In genomic region chr20:6030453-6031080, GRCh38 we compare ENCODE assay signal across 22 cellular contexts. TPM values are rescaled to one million over a fixed set of nuclear protein-coding genes. Genes with fewer than 3 reads are reported as not detected.
DNase-seq lines count a peak whose midpoint lies in the region; ATAC-seq and TF ChIP-seq lines count a peak whose summit lies in the region.
"Had no signal": no experiment of that assay in that cellular context is flagged by ENCODE, and none has a peak within 500 bp of the region (broad histone marks: within the 10 kb centered on the region; RNA-seq: fewer than 3 reads in every experiment).

No MANE protein-coding gene starts in this region.

- ATAC-seq in Right ventricle myocardium inferior (no peak), HG02678 (IDR thresholded peaks at IDR 0.05; ENCODE audit: unreplicated experiment) (no peak), HG02588 (IDR thresholded peaks at IDR 0.05; ENCODE audit: unreplicated experiment) (no peak)

- intact Hi-C loops in Right ventricle myocardium inferior (cut with DNase I), result no loop called here
- intact Hi-C loops in testis (cut with DNase I; ENCODE audit: low total_unique reads), result no loop called here

- H3K18ac ChIP-seq in mesenchymal stem cell (ENCODE audit: low read depth in 1 of 2, low read length in 2 of 2), result no peak overlapping the region

- no peak for TF ChIP-seq POLR2A in testis (IDR thresholded peaks at IDR 0.05)

- H3K9me3 ChIP-seq in cardiac muscle cell (ENCODE audit: low read depth) (no peaks in the 10 kb centered on the region), mesenchymal stem cell (ENCODE audit: control insufficient read depth, low read length) (peaks cover 1% of the 10 kb centered on the region), testis (no peaks in the 10 kb centered on the region)
- H3K9me3 ChIP-seq: SJCRH30 had no signal

- no peak overlapping the region for H3K14ac ChIP-seq in mesenchymal stem cell (ENCODE audit: low read length in 2 of 2)

- H3K36me3 ChIP-seq in cardiac muscle cell (peaks cover 29% of the 10 kb centered on the region), mesenchymal stem cell (ENCODE audit: control insufficient read depth in 1 of 2, insufficient read depth in 2 of 2, low read depth in 1 of 2, low read length in 2 of 2) (peaks cover 12 to 44% of the 10 kb centered on the region in 2 experiments), testis (ENCODE audit: low read depth, missing control alignments) (no peaks in the 10 kb centered on the region)

- peak overlapping the region; percentile 98 for H3K27ac ChIP-seq in cardiac muscle cell
- no peak overlapping the region for H3K27ac ChIP-seq in mesenchymal stem cell (ENCODE audit: low read length, poor library complexity, severe bottlenecking)
- H3K27ac ChIP-seq in testis, result peak overlapping the region in 1 of 2 donors; percentile 21
- H3K27ac ChIP-seq: GM23248, KMS-11, SJCRH30 had no signal

- no peak overlapping the region for H3K4me2 ChIP-seq in mesenchymal stem cell (ENCODE audit: low read length, poor library complexity, severe bottlenecking)
- H3K4me2 ChIP-seq: KMS-11 had no signal

- no peak overlapping the region for H2BK120ac ChIP-seq in mesenchymal stem cell (ENCODE audit: low read depth, low read length)

- H2AFZ ChIP-seq in mesenchymal stem cell (ENCODE audit: low read depth, low read length), result no peak overlapping the region
- H2AFZ ChIP-seq: GM23248 had no signal

- peak overlapping the region; percentile 21 for H4K8ac ChIP-seq in mesenchymal stem cell (ENCODE audit: low read length)

- no peak overlapping the region for H2BK15ac ChIP-seq in mesenchymal stem cell (ENCODE audit: low read depth, poor library complexity, severe bottlenecking)

- no peak overlapping the region for H2BK12ac ChIP-seq in mesenchymal stem cell (ENCODE audit: low read length in 2 of 2)

- H3K23ac ChIP-seq in mesenchymal stem cell (ENCODE audit: low read length in 2 of 2), result no peak overlapping the region

- H3K4me3 ChIP-seq in cardiac muscle cell (no peak overlapping the region), mesenchymal stem cell (ENCODE audit: insufficient read depth in 1 of 2, low read depth in 1 of 2, low read length in 2 of 2) (no peak overlapping the region), testis (no peak overlapping the region)
- no peak overlapping the region for H3K4me3 ChIP-seq in Jurkat, Clone E6-1 (ENCODE audit: low read length)
- H3K4me3 ChIP-seq: GM23248, SJCRH30 had no signal

- no peak overlapping the region for H4K91ac ChIP-seq in mesenchymal stem cell (ENCODE audit: low read length)

- no peak overlapping the region for H3K9ac ChIP-seq in mesenchymal stem cell (ENCODE audit: low read length)
- H3K9ac ChIP-seq: GM23248, KMS-11 had no signal

- H3K27me3 ChIP-seq in cardiac muscle cell (no peaks in the 10 kb centered on the region), mesenchymal stem cell (ENCODE audit: control insufficient read depth in 1 of 2, insufficient read depth in 1 of 2, low read length in 2 of 2) (no peaks in the 10 kb centered on the region), testis (no peaks in the 10 kb centered on the region)
- H3K27me3 ChIP-seq: SJCRH30 had no signal

- H3K4me1 ChIP-seq in cardiac muscle cell (ENCODE audit: low read depth) (peaks cover 80% of the 10 kb centered on the region), mesenchymal stem cell (ENCODE audit: control insufficient read depth, insufficient read depth, low read depth, low read length) (no peaks in the 10 kb centered on the region), testis (peaks cover 29% of the 10 kb centered on the region)
- H3K4me1 ChIP-seq: SJCRH30 had no signal

- WGBS in mesenchymal stem cell, result 100% methylated on average over 6 of the region's 6 CpGs
- WGBS in testis, 2 donors, result 49 to 63% methylated on average over 6 of the region's 6 CpGs

- DNase-seq in cardiac muscle cell (ENCODE audit: low read depth in 1 of 2, low spot score in 1 of 2) (no peak), Right ventricle myocardium inferior (ENCODE audit: missing footprints) (no peak), mesenchymal stem cell (no peak), testis (peak; percentile 52)
- peak; percentile 69 for DNase-seq in Jurkat, Clone E6-1 (ENCODE audit: low read depth, low spot score)
- DNase-seq: DMS153, GM23248, H9, HFFc6, NCI-H1105, NCI-H146, NCI-H2029, NCI-H226, NCI-H510A treated with DMSO at 0.1 percent for 48 hours, NCI-H748 treated with DMSO at 0.1 percent for 48 hours, SJCRH30 had no signal

- TF ChIP-seq CTCF in cardiac muscle cell (IDR thresholded peaks at IDR 0.05; ENCODE audit: low read depth, low read length), result no peak
- no peak for TF ChIP-seq CTCF in testis (IDR thresholded peaks at IDR 0.05)

- peaks cover 21% of the 10 kb centered on the region for H3K79me1 ChIP-seq in mesenchymal stem cell (replicated peaks; ENCODE audit: low read length, poor library complexity, severe bottlenecking)

- no peak overlapping the region for H2BK5ac ChIP-seq in mesenchymal stem cell (ENCODE audit: low read depth, low read length, poor library complexity, severe bottlenecking)

- H3K4ac ChIP-seq in mesenchymal stem cell (ENCODE audit: low read depth in 1 of 2, low read length in 2 of 2), result no peak overlapping the region

- no peak overlapping the region for H2AK5ac ChIP-seq in mesenchymal stem cell (ENCODE audit: low read length, severe bottlenecking)

RNA-seq across cellular contexts. Expression of gene LRRN4, which starts 23.3 kb away (rescaled TPM):
- total RNA-seq in cardiac muscle cell (180 and 227 TPM in 2 replicates), Right ventricle myocardium inferior (0.46 TPM), testis (under 1 TPM; 0.08 to 0.43 TPM)
- polyA plus RNA-seq in cardiac muscle cell (135 and 173 TPM in 2 replicates), testis (ENCODE audit: insufficient read depth, low read depth, low replicate concordance) (3.1 TPM)
- not detected for polyA plus RNA-seq in Jurkat, Clone E6-1 (2012; ENCODE audit: insufficient read depth, insufficient read length)
- 17.1 TPM for polyA plus RNA-seq in mesenchymal stem cell (2013, experiment 1 of 2)
- 15.9 TPM for polyA plus RNA-seq in mesenchymal stem cell (2013, experiment 2 of 2)
- total RNA-seq: CD4-positive, alpha-beta memory T cell; G401; GM23248; HT1080 had no signal
- polyA plus RNA-seq: CD4-positive, alpha-beta memory T cell; GM23248 had no signal

RNA-seq across cellular contexts. Expression of gene CRLS1, which starts 24.6 kb away (rescaled TPM):
- total RNA-seq in cardiac muscle cell (76.8 and 93.7 TPM in 2 replicates), Right ventricle myocardium inferior (104 TPM), testis (10 to 100 TPM; 52.6 to 52.7 TPM)
- polyA plus RNA-seq in cardiac muscle cell (236 and 243 TPM in 2 replicates), testis (ENCODE audit: insufficient read depth, low read depth, low replicate concordance) (77.1 TPM)
- 44.8 TPM for polyA plus RNA-seq in Jurkat, Clone E6-1 (2012; ENCODE audit: insufficient read depth, insufficient read length)
- 39.4 TPM for polyA plus RNA-seq in mesenchymal stem cell (2013, experiment 1 of 2)
- polyA plus RNA-seq in mesenchymal stem cell (2013, experiment 2 of 2), result 39.3 TPM

Comparison
In these comparisons a context has a peak if more than half of its experiments do, and no peak if none do; other contexts are left out.
1. RNA of gene LRRN4, which starts 23.3 kb away (total RNA-seq): 180 to 227 TPM in cardiac muscle cell; 0.46 TPM in Right ventricle myocardium inferior (single experiment) and 0.08 to 0.43 TPM in testis; every median in the first group is over 100 times any median in the second.
2. DNase-seq: peak in Jurkat, Clone E6-1 (single experiment) and testis (single experiment); none in cardiac muscle cell (0 of 2), Right ventricle myocardium inferior (single experiment) and mesenchymal stem cell (single experiment).